19 cellular contexts compared by ENCODE assay signal in the genomic region with DNA sequence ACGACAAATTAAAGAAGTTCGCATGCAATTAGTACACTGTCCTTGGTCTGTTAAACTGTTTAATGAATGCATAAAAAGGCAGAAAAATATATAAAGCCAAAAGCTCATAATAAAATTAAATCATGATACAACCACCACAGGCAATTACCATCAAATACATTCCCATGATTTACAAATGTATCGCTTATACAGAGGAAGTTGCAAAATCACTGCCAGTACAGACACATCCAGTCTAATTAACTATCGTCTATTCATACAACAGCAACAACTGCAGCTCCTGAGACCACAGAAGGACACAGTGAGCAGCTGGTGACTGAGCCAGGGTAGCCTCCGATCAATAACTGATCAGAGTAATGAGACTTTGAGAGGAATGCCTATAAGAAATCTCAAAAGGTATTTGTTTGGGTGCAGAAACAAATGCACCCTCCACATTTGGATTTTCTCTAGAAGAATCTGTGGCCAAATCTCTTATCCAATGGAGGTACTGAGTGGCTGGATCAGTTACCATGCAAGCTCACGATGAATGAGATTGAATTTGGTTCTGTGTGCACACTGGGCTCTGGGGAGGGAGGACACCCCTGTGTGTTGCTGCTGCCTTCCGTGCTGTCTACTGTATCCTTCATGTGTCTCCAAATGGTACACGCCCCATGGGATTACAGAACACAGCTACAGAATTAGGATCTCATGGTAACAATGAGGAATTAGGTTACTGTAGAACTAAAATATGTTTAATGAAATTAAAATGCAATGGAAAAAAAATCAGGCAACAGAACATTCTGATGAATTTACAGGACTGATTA.
DNase-seq lines count a peak whose midpoint lies in the region; ATAC-seq and TF ChIP-seq lines count a peak whose summit lies in the region.
"Had no signal": no experiment of that assay in that cellular context is flagged by ENCODE, and none has a peak within 500 bp of the region (broad histone marks: within the 10 kb centered on the region; RNA-seq: fewer than 3 reads in every experiment).

No MANE protein-coding gene starts in this region.

- H2BK12ac ChIP-seq in mesenchymal stem cell (ENCODE audit: low read length in 2 of 2), result no peak overlapping the region

- DNase-seq in Right ventricle myocardium superior (no peak), Right ventricle myocardium inferior (ENCODE audit: missing footprints) (no peak), coronary artery (ENCODE audit: low spot score) (no peak), mesenchymal stem cell (no peak), uterus (no peak), NCI-H2081 (lab: John Stamatoyannopoulos, UW) (no peak), WTC11 (ENCODE audit: low spot score) (no peak)
- DNase-seq: activated CD4-positive, alpha-beta T cell treated with anti-CD3 and anti-CD28 coated beads, Interleukin-2, amount 50 U/mL, for 48 hours; CD4-positive, CD25-positive, alpha-beta regulatory T cell; endodermal cell; foreskin fibroblast; naive B cell; NCI-H2029 treated with DMSO at 0.1 percent for 48 hours; NCI-H526; stimulated activated CD4-positive, alpha-beta T cell treated with anti-CD3 and anti-CD28 coated beads, Interleukin-12 subunit alpha, Interleukin-12 subunit beta, amount 100 ng/mL, for 4 hours had no signal

- intact Hi-C loops in Right ventricle myocardium superior (cut with DNase I), result no loop called here
- intact Hi-C loops in Right ventricle myocardium inferior (cut with DNase I), result loop anchor here (5.0 kb wide), 1 partner anchor 119 kb away; the partner anchor contains the start of gene MBP
- intact Hi-C loops in uterus (cut with DNase I; ENCODE audit: low total_unique reads), result no loop called here

- TF ChIP-seq POLR2A in uterus (IDR thresholded peaks at IDR 0.05) (no peak), gastroesophageal sphincter (IDR thresholded peaks at IDR 0.05) (no peak)

- H2BK120ac ChIP-seq in mesenchymal stem cell (ENCODE audit: low read depth, low read length), result no peak overlapping the region

- peaks cover 5% of the 10 kb centered on the region for H3K79me1 ChIP-seq in mesenchymal stem cell (replicated peaks; ENCODE audit: low read length, poor library complexity, severe bottlenecking)

- no peak overlapping the region for H2AK5ac ChIP-seq in mesenchymal stem cell (ENCODE audit: low read length, severe bottlenecking)

- CTCF ChIA-PET in WTC11 (lab: Charles Lee), result interaction anchor here (0.6 to 1.8 kb wide), 3 partner anchors 12 to 1028 kb away, joined by 3 to 6 read pairs (median 3); no protein-coding TSS in a partner anchor

- H3K4me2 ChIP-seq in mesenchymal stem cell (ENCODE audit: low read length, poor library complexity, severe bottlenecking), result no peak overlapping the region

- peak overlapping the region; percentile 4 to 32 for H3K27ac ChIP-seq in coronary artery
- H3K27ac ChIP-seq in mesenchymal stem cell (ENCODE audit: low read length, poor library complexity, severe bottlenecking), result no peak overlapping the region
- H3K27ac ChIP-seq in uterus, result peak overlapping the region; percentile 71 to 72
- H3K27ac ChIP-seq in gastroesophageal sphincter, result peak overlapping the region in 1 of 4 donors; percentile 54
- H3K27ac ChIP-seq: cardiac muscle cell had no signal

- POLR2A ChIA-PET in WTC11 (lab: Charles Lee), result no interaction called here

- H3K9ac ChIP-seq in mesenchymal stem cell (ENCODE audit: low read length), result peak overlapping the region; percentile 61

- H3K18ac ChIP-seq in mesenchymal stem cell (ENCODE audit: low read depth in 1 of 2, low read length in 2 of 2), result no peak overlapping the region

- H3K23ac ChIP-seq in mesenchymal stem cell (ENCODE audit: low read length in 2 of 2), result peak overlapping the region in 1 of 2 experiments; percentile 29

- no peak overlapping the region for H3K4ac ChIP-seq in mesenchymal stem cell (ENCODE audit: low read depth in 1 of 2, low read length in 2 of 2)

- H4K91ac ChIP-seq in mesenchymal stem cell (ENCODE audit: low read length), result no peak overlapping the region

- no peak overlapping the region for H3K4me3 Mint-ChIP-seq in WTC11
- H3K4me3 Mint-ChIP-seq: CD4-positive, CD25-positive, alpha-beta regulatory T cell; endodermal cell; stimulated activated memory B cell treated with anti-CD40 and anti-IgM and Interleukin-4, amounts not matched to agents 10 μg/mL and 1 μg/mL and 100 μg/mL, for 72 hours had no signal

- TF ChIP-seq EP300 in gastroesophageal sphincter (IDR thresholded peaks at IDR 0.05), result no peak

- H3K36me3 ChIP-seq in mesenchymal stem cell (ENCODE audit: control insufficient read depth in 1 of 2, insufficient read depth in 2 of 2, low read depth in 1 of 2, low read length in 2 of 2), result peaks cover 27 to 45% of the 10 kb centered on the region in 2 experiments
- H3K36me3 ChIP-seq in uterus, result no peaks in the 10 kb centered on the region
- peaks cover 0 to 30% of the 10 kb centered on the region in 2 donors for H3K36me3 ChIP-seq in gastroesophageal sphincter
- H3K36me3 ChIP-seq: cardiac muscle cell, prostate gland had no signal

- H3K36me3 Mint-ChIP-seq in WTC11, result peaks cover 12% of the 10 kb centered on the region

- TF ChIP-seq CTCF in coronary artery (IDR thresholded peaks at IDR 0.05) (no peak), uterus (IDR thresholded peaks at IDR 0.05) (no peak), gastroesophageal sphincter (IDR thresholded peaks at IDR 0.05) (no peak), WTC11 (IDR thresholded peaks at IDR 0.05) (no peak)

- no peak overlapping the region for H2BK5ac ChIP-seq in mesenchymal stem cell (ENCODE audit: low read depth, low read length, poor library complexity, severe bottlenecking)

- no peak overlapping the region for H4K8ac ChIP-seq in mesenchymal stem cell (ENCODE audit: low read length)

- H3K9me3 Mint-ChIP-seq in WTC11, result peaks cover 2% of the 10 kb centered on the region; the same call in 1 of the 2 replicates
- H3K9me3 Mint-ChIP-seq: endodermal cell; naive B cell; stimulated activated memory B cell treated with anti-CD40 and anti-IgM and Interleukin-4, amounts not matched to agents 10 μg/mL and 1 μg/mL and 100 μg/mL, for 72 hours had no signal

- peaks cover 31% of the 10 kb centered on the region for H3K4me1 Mint-ChIP-seq in WTC11

- no peak overlapping the region for H2AFZ ChIP-seq in mesenchymal stem cell (ENCODE audit: low read depth, low read length)

- no peaks in the 10 kb centered on the region for H3K27me3 Mint-ChIP-seq in WTC11 (ENCODE audit: low read depth)
- H3K27me3 Mint-ChIP-seq: CD4-positive, CD25-positive, alpha-beta regulatory T cell; naive B cell; stimulated activated memory B cell treated with anti-CD40 and anti-IgM and Interleukin-4, amounts not matched to agents 10 μg/mL and 1 μg/mL and 100 μg/mL, for 72 hours had no signal

- H3K9me3 ChIP-seq in mesenchymal stem cell (ENCODE audit: control insufficient read depth, low read length) (no peaks in the 10 kb centered on the region), uterus (no peaks in the 10 kb centered on the region), gastroesophageal sphincter (no peaks in the 10 kb centered on the region)
- H3K9me3 ChIP-seq: prostate gland had no signal

- no peak overlapping the region for H2BK15ac ChIP-seq in mesenchymal stem cell (ENCODE audit: low read depth, poor library complexity, severe bottlenecking)

- WGBS in mesenchymal stem cell, result 94% methylated on average over 6 of the region's 8 CpGs
- 78 to 88% methylated on average over 4 to 8 of the region's 8 CpGs for WGBS in gastroesophageal sphincter (ENCODE audit: low coverage in 1 of 2), 2 donors

- H3K27me3 ChIP-seq in mesenchymal stem cell (ENCODE audit: control insufficient read depth in 1 of 2, insufficient read depth in 1 of 2, low read length in 2 of 2), result no peaks in the 10 kb centered on the region
- no peaks in the 10 kb centered on the region for H3K27me3 ChIP-seq in uterus
- no peaks in the 10 kb centered on the region for H3K27me3 ChIP-seq in gastroesophageal sphincter
- H3K27me3 ChIP-seq: cardiac muscle cell had no signal

- H3K14ac ChIP-seq in mesenchymal stem cell (ENCODE audit: low read length in 2 of 2), result no peak overlapping the region

- H3K4me1 ChIP-seq in mesenchymal stem cell (ENCODE audit: control insufficient read depth, insufficient read depth, low read depth, low read length), result no peaks in the 10 kb centered on the region
- no peaks in the 10 kb centered on the region for H3K4me1 ChIP-seq in uterus
- H3K4me1 ChIP-seq in gastroesophageal sphincter, result peaks cover 0 to 21% (median 5%) of the 10 kb centered on the region in 3 donors
- H3K4me1 ChIP-seq: prostate gland had no signal

- no peak overlapping the region for H3K27ac Mint-ChIP-seq in WTC11
- H3K27ac Mint-ChIP-seq: endodermal cell; stimulated activated memory B cell treated with anti-CD40 and anti-IgM and Interleukin-4, amounts not matched to agents 10 μg/mL and 1 μg/mL and 100 μg/mL, for 72 hours had no signal

- peak; percentile 25 for ATAC-seq in Right ventricle myocardium superior (ENCODE audit: poor library complexity)
- no peak for ATAC-seq in Right ventricle myocardium inferior
- ATAC-seq in gastroesophageal sphincter, result no peak
- ATAC-seq in WTC11, result no peak
- ATAC-seq: stimulated activated memory B cell treated with anti-CD40 and anti-IgM and Interleukin-4, amounts not matched to agents 10 μg/mL and 1 μg/mL and 100 μg/mL, for 72 hours had no signal

- no peak overlapping the region for H3K4me3 ChIP-seq in coronary artery
- H3K4me3 ChIP-seq in mesenchymal stem cell (ENCODE audit: insufficient read depth in 1 of 2, low read depth in 1 of 2, low read length in 2 of 2), result no peak overlapping the region
- H3K4me3 ChIP-seq in uterus, result no peak overlapping the region
- H3K4me3 ChIP-seq in gastroesophageal sphincter, result no peak overlapping the region
- H3K4me3 ChIP-seq: cardiac muscle cell, prostate gland had no signal

TF ChIP-seq in WTC11, 78 proteins besides CTCF, POLR2A, EP300 and RAD21 (continues in another document):
- no peak for TF ChIP-seq IRF2 (CRISPR knock-in tag; IDR thresholded peaks at IDR 0.05; ENCODE audit: borderline replicate concordance, low read depth)
- no peak for TF ChIP-seq TEAD4 (CRISPR knock-in tag; IDR thresholded peaks at IDR 0.05)
- TF ChIP-seq RORB (CRISPR knock-in tag; IDR thresholded peaks at IDR 0.05), result no peak
- no peak for TF ChIP-seq ZNF317 (CRISPR knock-in tag; IDR thresholded peaks at IDR 0.05; ENCODE audit: borderline replicate concordance, low read depth)
- TF ChIP-seq ZNF219 (CRISPR knock-in tag; IDR thresholded peaks at IDR 0.05; ENCODE audit: borderline replicate concordance), result no peak
- no peak for TF ChIP-seq SP1 (CRISPR knock-in tag; conservative IDR thresholded peaks at IDR 0.05)
- no peak for TF ChIP-seq TP53 (CRISPR knock-in tag; IDR thresholded peaks at IDR 0.05)
